19 cellular contexts compared by ENCODE assay signal in the genomic region with DNA sequence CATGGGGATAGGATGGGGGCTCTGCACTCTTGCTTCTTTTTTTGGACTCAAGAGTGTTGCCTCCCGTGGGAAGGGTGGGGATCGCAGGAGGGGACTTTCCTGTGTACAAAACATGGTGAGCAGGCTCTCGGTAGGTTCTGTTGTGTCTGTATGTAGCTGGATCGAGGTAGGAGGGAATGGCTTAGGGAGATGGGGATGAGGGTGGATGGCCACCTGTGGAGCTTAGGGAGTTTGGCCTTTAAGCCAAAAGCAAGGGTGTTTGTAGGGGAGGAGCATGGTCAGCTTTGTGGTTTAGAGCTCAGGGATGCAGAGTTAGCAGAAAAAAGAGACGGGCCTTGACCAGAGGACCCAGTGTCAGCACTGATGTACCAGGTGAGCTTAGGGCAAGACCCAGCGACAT. TPM values are rescaled to one million over a fixed set of nuclear protein-coding genes. Genes with fewer than 3 reads are reported as not detected.
DNase-seq lines count a peak whose midpoint lies in the region; ATAC-seq and TF ChIP-seq lines count a peak whose summit lies in the region.
"Had no signal": no experiment of that assay in that cellular context is flagged by ENCODE, and none has a peak within 500 bp of the region (broad histone marks: within the 10 kb centered on the region; RNA-seq: fewer than 3 reads in every experiment).

No MANE protein-coding gene starts in this region.

- H4K91ac ChIP-seq in H9 (ENCODE audit: insufficient read length, low read depth, low read length), result no peak overlapping the region

- H3K23me2 ChIP-seq in H9 (ENCODE audit: insufficient read length, low read depth, low read length, poor library complexity, severe bottlenecking), result no peaks in the 10 kb centered on the region

- H3K79me1 ChIP-seq in H9 (ENCODE audit: insufficient read depth, low read depth, low read length, poor library complexity, severe bottlenecking), result peaks cover 3% of the 10 kb centered on the region

- no peak overlapping the region for H3K18ac ChIP-seq in H9 (ENCODE audit: insufficient read length, low read depth, low read length)

- H3K4me1 Mint-ChIP-seq in H9 (peaks cover 29 to 40% of the 10 kb centered on the region in 2 experiments), endodermal cell (peaks cover 32% of the 10 kb centered on the region)

- ATAC-seq in psoas muscle (no peak), GM21423 (IDR thresholded peaks at IDR 0.05; ENCODE audit: unreplicated experiment) (no peak)

- no peak overlapping the region for H3K4me2 ChIP-seq in H9 (ENCODE audit: insufficient read depth, insufficient read length, low read length)

- H2AK5ac ChIP-seq in H9 (ENCODE audit: insufficient read length, low read length), result no peak overlapping the region

- WGBS in H9 (ENCODE audit: extremely low coverage, insufficient read length, low lambda C conversion rate), result no CpG with 5 or more reads among the region's 6 CpGs
- 96 to 97% methylated on average over 6 of the region's 6 CpGs for WGBS in endodermal cell (ENCODE audit: insufficient coverage in 1 of 2, insufficient read length in 1 of 2), 2 experiments
- WGBS in psoas muscle, 3 donors, result 73 to 78% (median 77%) methylated on average over 6 of the region's 6 CpGs

- no peak overlapping the region for H2BK12ac ChIP-seq in H9 (ENCODE audit: insufficient read length, low read depth, low read length)

- peak overlapping the region in 2 of 3 experiments; percentile 19 to 41; a peak in 3 of 7 replicates for H3K27ac Mint-ChIP-seq in H9
- peak overlapping the region; percentile 39 for H3K27ac Mint-ChIP-seq in endodermal cell

- no peak overlapping the region for H3K14ac ChIP-seq in H9 (ENCODE audit: insufficient read depth, low read length)

- H3T11ph ChIP-seq in H9 (ENCODE audit: low read length), result no peak overlapping the region

- H3K9ac ChIP-seq in H9 (ENCODE audit: extremely low read depth, insufficient read length, low read length), result no peak overlapping the region
- no peak overlapping the region for H3K9ac ChIP-seq in endodermal cell (ENCODE audit: extremely low read depth, low read length, poor library complexity, severe bottlenecking)

- H4K20me1 ChIP-seq in H9 (ENCODE audit: control insufficient read depth, insufficient read depth, insufficient read length), result peaks cover 3% of the 10 kb centered on the region

- H4K5ac ChIP-seq in H9 (ENCODE audit: insufficient read length, low read depth, low read length), result no peak overlapping the region

- no peak overlapping the region for H3K4me3 ChIP-seq in endodermal cell (ENCODE audit: low read length)
- H3K4me3 ChIP-seq in psoas muscle, result no peak overlapping the region
- H3K4me3 ChIP-seq: lung had no signal

- TF ChIP-seq CTCF in 22Rv1 (IDR thresholded peaks at IDR 0.05), result no peak
- no peak for TF ChIP-seq CTCF in H9 (conservative IDR thresholded peaks at IDR 0.05)
- TF ChIP-seq CTCF in endodermal cell (conservative IDR thresholded peaks at IDR 0.05), result no peak
- no peak for TF ChIP-seq CTCF in psoas muscle (IDR thresholded peaks at IDR 0.05)

- H2BK120ac ChIP-seq in H9 (ENCODE audit: low read depth, low read length, poor library complexity, severe bottlenecking), result no peak overlapping the region

- DNase-seq in H9 (no peak), endodermal cell (no peak), psoas muscle (no peak), HCEC 1CT (no peak), glomerular visceral epithelial cell (ENCODE audit: extremely low spot score) (no peak), SKM-1 (lab: John Stamatoyannopoulos, UW; ENCODE audit: unreplicated experiment) (no peak)
- DNase-seq: activated CD8-positive, alpha-beta memory T cell treated with anti-CD3 and anti-CD28 coated beads for 24 hours; activated effector memory CD4-positive, alpha-beta T cell treated with anti-CD3 and anti-CD28 coated beads, Interleukin-2, amount 50 U/mL, for 16 hours; DMS153; effector CD4-positive, alpha-beta T cell; KG1; NCI-H2171 treated with DMSO at 0.1 percent for 48 hours; RPMI8226 had no signal

- no peak overlapping the region for H3K4ac ChIP-seq in H9 (ENCODE audit: low read depth, low read length)

- H2BK15ac ChIP-seq in H9 (ENCODE audit: low read depth, low read length), result no peak overlapping the region

- H3K36me3 ChIP-seq in endodermal cell (ENCODE audit: control insufficient read depth, insufficient read depth, low read length) (peaks cover 70% of the 10 kb centered on the region), psoas muscle (ENCODE audit: insufficient read depth in 1 of 2, low read depth in 1 of 2) (peaks cover 0 to 31% of the 10 kb centered on the region in 2 donors)
- H3K36me3 ChIP-seq: neutrophil had no signal

- H3K27me3 ChIP-seq in H9 (ENCODE audit: insufficient read depth, low read length) (no peaks in the 10 kb centered on the region), endodermal cell (ENCODE audit: control insufficient read depth, insufficient read depth, low read length, poor library complexity, severe bottlenecking) (no peaks in the 10 kb centered on the region), psoas muscle (ENCODE audit: insufficient read depth in 3 of 3, low read length in 2 of 3) (no peaks in the 10 kb centered on the region)
- H3K27me3 ChIP-seq: neutrophil had no signal

- H3K23ac ChIP-seq in H9 (ENCODE audit: insufficient read length, low read depth, low read length), result no peak overlapping the region

- peaks cover 5% of the 10 kb centered on the region; the same call in 1 of the 2 replicates for H3K4me1 ChIP-seq in H9 (ENCODE audit: insufficient read depth, low read length)
- H3K4me1 ChIP-seq in endodermal cell (ENCODE audit: control insufficient read depth, insufficient read depth, low read length), result peaks cover 9% of the 10 kb centered on the region
- peaks cover 80% of the 10 kb centered on the region for H3K4me1 ChIP-seq in psoas muscle

- no peak overlapping the region for H4K8ac ChIP-seq in H9 (replicated peaks; ENCODE audit: insufficient read length, low read depth, low read length)

- H3K27me3 Mint-ChIP-seq in H9 (ENCODE audit: low read depth), result no peaks in the 10 kb centered on the region
- H3K27me3 Mint-ChIP-seq in endodermal cell (ENCODE audit: insufficient read depth), result no peaks in the 10 kb centered on the region

- no peaks in the 10 kb centered on the region for H3K9me3 Mint-ChIP-seq in H9
- H3K9me3 Mint-ChIP-seq in endodermal cell, result no peaks in the 10 kb centered on the region

- H3K36me3 Mint-ChIP-seq in H9 (ENCODE audit: insufficient read depth in 1 of 3, low read depth in 3 of 3) (peaks cover 24 to 49% (median 44%) of the 10 kb centered on the region in 3 experiments), endodermal cell (ENCODE audit: low read depth) (peaks cover 47% of the 10 kb centered on the region)

- H3K4me3 Mint-ChIP-seq in H9 (peak overlapping the region in 1 of 2 experiments; percentile 15; a peak in 1 of 5 replicates), endodermal cell (no peak overlapping the region)

- intact Hi-C loops in psoas muscle (cut with DNase I), result no loop called here

- no peak overlapping the region for H2BK20ac ChIP-seq in H9 (ENCODE audit: low read depth, low read length, poor library complexity, severe bottlenecking)

- H2AFZ ChIP-seq in H9 (ENCODE audit: low read length), result no peak overlapping the region

- H3K56ac ChIP-seq in H9 (ENCODE audit: insufficient read length, low read depth, low read length), result no peak overlapping the region

- peak overlapping the region; percentile 17; the same call in 1 of the 2 replicates for H3K27ac ChIP-seq in 22Rv1
- no peak overlapping the region for H3K27ac ChIP-seq in H9 (ENCODE audit: insufficient read length, low read depth, low read length)
- H3K27ac ChIP-seq in endodermal cell (ENCODE audit: low read depth, low read length), result no peak overlapping the region
- peak overlapping the region; percentile 92 for H3K27ac ChIP-seq in psoas muscle
- H3K27ac ChIP-seq: HL-60, neutrophil had no signal

- H2BK5ac ChIP-seq in H9 (ENCODE audit: insufficient read length, low read length), result no peak overlapping the region

- H3K9me3 ChIP-seq in H9 (ENCODE audit: control insufficient read depth, low read depth, low read length) (no peaks in the 10 kb centered on the region), endodermal cell (ENCODE audit: control insufficient read depth, low read length) (no peaks in the 10 kb centered on the region), psoas muscle (no peaks in the 10 kb centered on the region)
- H3K9me3 ChIP-seq: neutrophil had no signal

- H3K79me2 ChIP-seq in H9 (ENCODE audit: insufficient read depth, low read length), result peaks cover 26% of the 10 kb centered on the region; the same call in 1 of the 2 replicates

RNA-seq across cellular contexts. Expression of gene EDC4, which starts 11.0 kb away (rescaled TPM):
- total RNA-seq in H9 (2021) (99.5 and 106 TPM in 2 replicates), endodermal cell (10 to 100 TPM; 69.2 to 74.3 TPM), psoas muscle (10 to 100 TPM; 33.8 to 52.1 (median 42.1) TPM)
- 74.2 TPM for polyA plus RNA-seq in endodermal cell (2013, experiment 1 of 2)
- polyA plus RNA-seq in endodermal cell (2013, experiment 2 of 2), result 64.8 TPM
- 10 to 100 TPM; 21.1 to 32.2 (median 23.8) TPM for polyA plus RNA-seq in psoas muscle

RNA-seq across cellular contexts. Expression of gene CENPT, which starts 14.4 kb away (rescaled TPM):
- total RNA-seq in H9 (2021) (60.9 and 65.9 TPM in 2 replicates), endodermal cell (10 to 100 TPM; 43.7 to 57.2 TPM), psoas muscle (10 to 100 TPM; 17.2 to 26.4 (median 19.2) TPM)
- 59.9 TPM for polyA plus RNA-seq in endodermal cell (2013, experiment 1 of 2)
- 48.1 TPM for polyA plus RNA-seq in endodermal cell (2013, experiment 2 of 2)
- polyA plus RNA-seq in psoas muscle, result 10 to 100 TPM; 13.8 to 19.9 (median 19.9) TPM

RNA-seq across cellular contexts. Expression of gene NUTF2, which starts 15.1 kb away (rescaled TPM):
- total RNA-seq in H9 (2021), result 190 and 198 TPM in 2 replicates
- total RNA-seq in endodermal cell, result 100 to 1,000 TPM; 201 to 218 TPM
- 236 TPM for polyA plus RNA-seq in endodermal cell (2013, experiment 1 of 2)
- 236 TPM for polyA plus RNA-seq in endodermal cell (2013, experiment 2 of 2)
- total RNA-seq in psoas muscle, result 100 to 1,000 TPM in 2 of 4 donors, 10 to 100 TPM in 2; 77.4 to 104 (median 96.8) TPM
- polyA plus RNA-seq in psoas muscle, result 100 to 1,000 TPM; 129 to 170 (median 134) TPM

RNA-seq across cellular contexts. Expression of gene THAP11, which starts 19.8 kb away (rescaled TPM):
- total RNA-seq in H9 (2021), result 48.7 and 48.9 TPM in 2 replicates
- 10 to 100 TPM; 28.0 to 32.9 TPM for total RNA-seq in endodermal cell
- polyA plus RNA-seq in endodermal cell (2013, experiment 1 of 2), result 28.7 TPM
- 26.0 TPM for polyA plus RNA-seq in endodermal cell (2013, experiment 2 of 2)
- 10 to 100 TPM; 30.2 to 37.8 (median 35.0) TPM for total RNA-seq in psoas muscle
- polyA plus RNA-seq in psoas muscle, result 10 to 100 TPM; 31.9 to 78.6 (median 35.0) TPM

RNA-seq across cellular contexts. Expression of gene NRN1L, which starts 22.8 kb away (rescaled TPM):
- total RNA-seq in H9 (2021), result 2.0 and 2.7 TPM in 2 replicates
- 1 to 10 TPM; 7.0 to 7.3 TPM for total RNA-seq in endodermal cell
- 1.2 TPM for polyA plus RNA-seq in endodermal cell (2013, experiment 1 of 2)
- 0.79 TPM for polyA plus RNA-seq in endodermal cell (2013, experiment 2 of 2)
- total RNA-seq in psoas muscle, result 1 to 10 TPM in 1 of 4 donors, under 1 TPM in 1, not detected in 2; 0.77 to 1.1 TPM
- under 1 TPM; 0.23 to 0.38 (median 0.37) TPM for polyA plus RNA-seq in psoas muscle
- total RNA-seq: fibroblast of villous mesenchyme had no signal

Comparison
In these comparisons a context has a peak if more than half of its experiments do, and no peak if none do; other contexts are left out.
1. H3K27ac ChIP-seq: peak in 22Rv1 (single experiment) and psoas muscle (single experiment); none in H9 (single experiment) and endodermal cell (single experiment).